Comparison of ENCODE assay signal across 19 cellular contexts in the genomic region with DNA sequence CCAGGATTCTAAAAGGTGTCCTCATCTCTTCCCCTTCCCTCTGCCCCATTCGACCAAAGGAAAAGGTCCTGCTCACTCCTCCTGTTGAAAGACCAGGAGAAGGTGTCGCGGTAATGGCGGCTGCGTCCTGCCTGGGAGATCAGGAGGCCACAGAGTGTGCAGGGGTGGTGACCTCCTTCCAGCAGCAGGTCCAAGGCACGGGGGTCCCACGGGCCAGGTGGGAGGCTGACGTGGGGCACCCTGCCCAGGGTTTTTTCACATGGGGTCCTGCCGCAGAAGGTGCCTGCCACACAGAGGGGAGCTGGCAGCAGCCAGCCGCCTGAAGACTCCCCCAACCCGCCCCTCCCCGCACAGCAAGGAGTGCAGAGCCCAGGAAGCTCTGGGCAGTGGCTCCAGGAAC. TPM values are rescaled to one million over a fixed set of nuclear protein-coding genes. Genes with fewer than 3 reads are reported as not detected.
DNase-seq lines count a peak whose midpoint lies in the region; ATAC-seq, FAIRE-seq and TF ChIP-seq lines count a peak whose summit lies in the region.
"Had no signal": no experiment of that assay in that cellular context is flagged by ENCODE, and none has a peak within 500 bp of the region (broad histone marks: within the 10 kb centered on the region; RNA-seq: fewer than 3 reads in every experiment).

No MANE protein-coding gene starts in this region.

- H3K79me2 ChIP-seq in GM23338 (replicated peaks; ENCODE audit: insufficient read depth): no peaks in the 10 kb centered on the region

- H3K9me3 Mint-ChIP-seq in activated naive CD4-positive, alpha-beta T cell treated with anti-CD3 and anti-CD28 coated beads, Interleukin-2, amount 10 ng/mL, durations not matched to agents 7 days and 5 days: no peaks in the 10 kb centered on the region
- peaks cover 0 to 14% (median 4%) of the 10 kb centered on the region in 7 donors for H3K9me3 Mint-ChIP-seq in CD14-positive monocyte
- no peaks in the 10 kb centered on the region for H3K9me3 Mint-ChIP-seq in GM23338
- H3K9me3 Mint-ChIP-seq: CD8-positive, alpha-beta T cell had no signal

- peaks cover 0 to 2% (median 0%) of the 10 kb centered on the region in 3 experiments for H3K27me3 ChIP-seq in neuronal stem cell (ENCODE audit: control insufficient read depth in 3 of 3, insufficient read depth in 3 of 3, low read depth in 1 of 3, low read length in 3 of 3)
- H3K27me3 ChIP-seq in GM23338 (ENCODE audit: insufficient read depth): no peaks in the 10 kb centered on the region
- H3K27me3 ChIP-seq: BLaER1 had no signal

- no peak for FAIRE-seq in kidney (lab: Jason Lieb, UNC)

- H2BK5ac ChIP-seq in neuronal stem cell (ENCODE audit: low read length): no peak overlapping the region

- no peaks in the 10 kb centered on the region for H4K20me1 ChIP-seq in GM23338 (replicated peaks; ENCODE audit: insufficient read depth)
- H4K20me1 ChIP-seq: BLaER1 had no signal

- H3K79me1 ChIP-seq in neuronal stem cell (ENCODE audit: low read depth, low read length): no peaks in the 10 kb centered on the region

- H4K91ac ChIP-seq in neuronal stem cell (ENCODE audit: low read depth, low read length, poor library complexity): no peak overlapping the region

- H3K27ac ChIP-seq in kidney (ENCODE audit: low read depth in 2 of 2, low read length in 2 of 2) (no peak overlapping the region), neuronal stem cell (replicated peaks; ENCODE audit: low read length) (no peak overlapping the region), GM23338 (ENCODE audit: low read depth) (no peak overlapping the region)
- H3K27ac ChIP-seq: BLaER1, HL-60 had no signal

- CTCF ChIA-PET in activated naive CD4-positive, alpha-beta T cell treated with anti-CD3 and anti-CD28 coated beads, Interleukin-2, amount 10 ng/mL, durations not matched to agents 7 days and 5 days (lab: Charles Lee): no interaction called here

- H3K36me3 ChIP-seq in kidney (ENCODE audit: control insufficient read depth in 1 of 2, insufficient read depth in 2 of 2, low read length in 2 of 2) (no peaks in the 10 kb centered on the region), neuronal stem cell (replicated peaks in 1 of 2; ENCODE audit: control insufficient read depth in 2 of 2, insufficient read depth in 2 of 2, low read length in 2 of 2) (no peaks in the 10 kb centered on the region), GM23338 (ENCODE audit: insufficient read depth) (no peaks in the 10 kb centered on the region)
- H3K36me3 ChIP-seq: BLaER1 had no signal

- DNase-seq in activated naive CD4-positive, alpha-beta T cell treated with anti-CD3 and anti-CD28 coated beads, Interleukin-2, amount 10 ng/mL, durations not matched to agents 7 days and 5 days: peak; percentile 14
- no peak for DNase-seq in activated naive CD4-positive, alpha-beta T cell (lab: John Stamatoyannopoulos, UW)
- DNase-seq in CD14-positive monocyte (ENCODE audit: low spot score) (peak; percentile 22), kidney (peak; percentile 57), neuronal stem cell (ENCODE audit: low spot score) (no peak), GM23338 (ENCODE audit: low spot score) (no peak), Kasumi-1 (lab: John Stamatoyannopoulos, UW) (no peak), NCI-H1092 (lab: John Stamatoyannopoulos, UW) (no peak)
- DNase-seq: 8988T; Calu3; CD8-positive, alpha-beta T cell; DMS79 treated with DMSO at 0.1 percent for 48 hours; GF-D8; GOT3; H7; HFFc6 had no signal

- H2BK12ac ChIP-seq in neuronal stem cell (ENCODE audit: low read length): no peak overlapping the region

- no CpG with 5 or more reads among the region's 12 CpGs for WGBS in neuronal stem cell (ENCODE audit: extremely low coverage in 2 of 2, insufficient read length in 2 of 2, insufficient replicate concordance in 1 of 2), 2 donors

- H3K9me3 ChIP-seq in kidney (ENCODE audit: control insufficient read depth in 1 of 2, low read length in 2 of 2): no peaks in the 10 kb centered on the region
- H3K9me3 ChIP-seq in neuronal stem cell (replicated peaks in 1 of 2; ENCODE audit: control insufficient read depth in 2 of 2, insufficient read depth in 1 of 2, low read depth in 1 of 2, low read length in 2 of 2): no peaks in the 10 kb centered on the region

- no peaks in the 10 kb centered on the region for H3K9me2 ChIP-seq in GM23338 (ENCODE audit: insufficient read depth)

- no peak overlapping the region for H3K14ac ChIP-seq in neuronal stem cell (ENCODE audit: low read length)

- no peak overlapping the region for H3K4me3 Mint-ChIP-seq in activated naive CD4-positive, alpha-beta T cell treated with anti-CD3 and anti-CD28 coated beads, Interleukin-2, amount 10 ng/mL, durations not matched to agents 7 days and 5 days
- H3K4me3 Mint-ChIP-seq in CD14-positive monocyte: no peak overlapping the region
- no peak overlapping the region for H3K4me3 Mint-ChIP-seq in GM23338
- H3K4me3 Mint-ChIP-seq: CD8-positive, alpha-beta T cell; HFFc6 had no signal

- no peak overlapping the region for H3K23ac ChIP-seq in neuronal stem cell (ENCODE audit: low read depth, low read length, poor library complexity)

- H3K4me1 Mint-ChIP-seq in activated naive CD4-positive, alpha-beta T cell treated with anti-CD3 and anti-CD28 coated beads, Interleukin-2, amount 10 ng/mL, durations not matched to agents 7 days and 5 days: no peaks in the 10 kb centered on the region
- no peaks in the 10 kb centered on the region for H3K4me1 Mint-ChIP-seq in CD14-positive monocyte
- no peaks in the 10 kb centered on the region for H3K4me1 Mint-ChIP-seq in GM23338

- TF ChIP-seq CTCF in CD14-positive monocyte (IDR thresholded peaks at IDR 0.05): no peak
- TF ChIP-seq CTCF in kidney (IDR thresholded peaks at IDR 0.05; ENCODE audit: borderline replicate concordance, extremely low read depth, insufficient read depth): no peak
- no peak for TF ChIP-seq CTCF in GM23338 (conservative IDR thresholded peaks at IDR 0.05; ENCODE audit: low read depth in 2 of 2)

- H3K9ac ChIP-seq in kidney (ENCODE audit: low read length in 2 of 2): no peak overlapping the region
- no peak overlapping the region for H3K9ac ChIP-seq in neuronal stem cell (ENCODE audit: low read depth, low read length, poor library complexity)
- H3K9ac ChIP-seq: BLaER1 had no signal

- no peak overlapping the region for H4K8ac ChIP-seq in neuronal stem cell (ENCODE audit: low read depth, low read length)

- no peak for ATAC-seq in GM23338
- ATAC-seq: CD8-positive, alpha-beta T cell; HCT116 had no signal

- H3K18ac ChIP-seq in neuronal stem cell (ENCODE audit: low read length): peak overlapping the region; percentile 74

- H3K4me1 ChIP-seq in kidney (ENCODE audit: control insufficient read depth in 1 of 2, insufficient read depth in 1 of 2, low read depth in 1 of 2, low read length in 2 of 2): no peaks in the 10 kb centered on the region
- H3K4me1 ChIP-seq in neuronal stem cell (ENCODE audit: control insufficient read depth in 2 of 2, insufficient read depth in 1 of 2, low read depth in 1 of 2, low read length in 2 of 2): peaks cover 0 to 3% of the 10 kb centered on the region in 2 donors
- no peaks in the 10 kb centered on the region for H3K4me1 ChIP-seq in GM23338 (ENCODE audit: insufficient read depth)
- H3K4me1 ChIP-seq: BLaER1 had no signal

- H3K4me2 ChIP-seq in neuronal stem cell (ENCODE audit: insufficient read depth, low read length, poor library complexity, severe bottlenecking) (no peak overlapping the region), GM23338 (no peak overlapping the region)
- H3K4me2 ChIP-seq: BLaER1 had no signal

- H2BK15ac ChIP-seq in neuronal stem cell (ENCODE audit: low read length): no peak overlapping the region

- H3K4me3 ChIP-seq in kidney (ENCODE audit: low read length in 2 of 2) (no peak overlapping the region), neuronal stem cell (ENCODE audit: low read length in 2 of 2) (no peak overlapping the region), GM23338 (no peak overlapping the region)
- H3K4me3 ChIP-seq: BLaER1 had no signal

- H2AFZ ChIP-seq in neuronal stem cell (ENCODE audit: low read length) (no peak overlapping the region), GM23338 (no peak overlapping the region)

- no peaks in the 10 kb centered on the region for H3K27me3 Mint-ChIP-seq in activated naive CD4-positive, alpha-beta T cell treated with anti-CD3 and anti-CD28 coated beads, Interleukin-2, amount 10 ng/mL, durations not matched to agents 7 days and 5 days
- H3K27me3 Mint-ChIP-seq in CD14-positive monocyte (ENCODE audit: low read depth in 3 of 3) (peaks cover 0 to 10% (median 5%) of the 10 kb centered on the region in 3 donors), GM23338 (ENCODE audit: insufficient read depth, low read depth, poor library complexity) (peaks cover 8% of the 10 kb centered on the region)

- H3K27ac Mint-ChIP-seq in activated naive CD4-positive, alpha-beta T cell treated with anti-CD3 and anti-CD28 coated beads, Interleukin-2, amount 10 ng/mL, durations not matched to agents 7 days and 5 days: no peak overlapping the region
- H3K27ac Mint-ChIP-seq in CD14-positive monocyte: no peak overlapping the region
- no peak overlapping the region for H3K27ac Mint-ChIP-seq in GM23338
- H3K27ac Mint-ChIP-seq: CD8-positive, alpha-beta T cell; HFFc6 had no signal

- H2AK5ac ChIP-seq in neuronal stem cell (ENCODE audit: low read depth, low read length): peak overlapping the region; percentile 27

- intact Hi-C loops in CD14-positive monocyte (cut with micrococcal nuclease) (no loop called here), kidney (cut with DNase I) (no loop called here)

- H3F3A ChIP-seq in GM23338 (replicated peaks; ENCODE audit: low read depth): no peaks in the 10 kb centered on the region

- no peak overlapping the region for H3K4ac ChIP-seq in neuronal stem cell (ENCODE audit: low read length)

- no peaks in the 10 kb centered on the region for H3K36me3 Mint-ChIP-seq in activated naive CD4-positive, alpha-beta T cell treated with anti-CD3 and anti-CD28 coated beads, Interleukin-2, amount 10 ng/mL, durations not matched to agents 7 days and 5 days
- no peaks in the 10 kb centered on the region for H3K36me3 Mint-ChIP-seq in CD14-positive monocyte
- no peaks in the 10 kb centered on the region for H3K36me3 Mint-ChIP-seq in GM23338 (ENCODE audit: low read depth)
- H3K36me3 Mint-ChIP-seq: CD8-positive, alpha-beta T cell had no signal

- H2BK120ac ChIP-seq in neuronal stem cell (ENCODE audit: low read depth, low read length): no peak overlapping the region

TF ChIP-seq in GM23338, 12 proteins besides CTCF, POLR2A, EP300 and RAD21:
- no peak for TF ChIP-seq STAT1 (IDR thresholded peaks at IDR 0.05; ENCODE audit: unreplicated experiment)
- no peak for TF ChIP-seq EZH2 (IDR thresholded peaks at IDR 0.05; ENCODE audit: low read depth, unreplicated experiment)
- no peak for TF ChIP-seq EZH2phosphoT487 (IDR thresholded peaks at IDR 0.05; ENCODE audit: unreplicated experiment)
- TF ChIP-seq JUNB (IDR thresholded peaks at IDR 0.05; ENCODE audit: unreplicated experiment): no peak

RNA-seq across cellular contexts. Expression of a gene that starts 22.2 kb away (rescaled TPM):
- polyA plus RNA-seq in CD14-positive monocyte: under 1 TPM in 1 of 2 donors, not detected in 1; 0.74 TPM
- total RNA-seq in kidney: 13.6 TPM
- polyA plus RNA-seq in kidney (ENCODE audit: insufficient read depth, low read depth, low replicate concordance): 2.0 TPM
- polyA plus RNA-seq in neuronal stem cell (2013, experiment 1 of 2): 5.3 TPM
- polyA plus RNA-seq in neuronal stem cell (2013, experiment 2 of 2): 5.7 TPM
- 6.4 and 8.1 TPM in 2 replicates for total RNA-seq in GM23338 (2014; rRNA removed; shearing (Covaris generic))
- polyA plus RNA-seq in GM23338 (2016; fragmentation: Nextera tagmentation; extraction: Ambion mirVana): 1.6 and 2.1 TPM in 2 replicates
- total RNA-seq: Calu3; CD8-positive, alpha-beta T cell had no signal

Comparison
In these comparisons a context has a peak if more than half of its experiments do, and no peak if none do; other contexts are left out.
1. DNase-seq: peak in activated naive CD4-positive, alpha-beta T cell treated with anti-CD3 and anti-CD28 coated beads, Interleukin-2, amount 10 ng/mL, durations not matched to agents 7 days and 5 days (single experiment), CD14-positive monocyte (single experiment) and kidney (single experiment); none in activated naive CD4-positive, alpha-beta T cell (0 of 4), neuronal stem cell (single experiment), GM23338 (single experiment), Kasumi-1 (0 of 2) and NCI-H1092 (single experiment).